8 cellular contexts compared by ENCODE assay signal in the genomic region with DNA sequence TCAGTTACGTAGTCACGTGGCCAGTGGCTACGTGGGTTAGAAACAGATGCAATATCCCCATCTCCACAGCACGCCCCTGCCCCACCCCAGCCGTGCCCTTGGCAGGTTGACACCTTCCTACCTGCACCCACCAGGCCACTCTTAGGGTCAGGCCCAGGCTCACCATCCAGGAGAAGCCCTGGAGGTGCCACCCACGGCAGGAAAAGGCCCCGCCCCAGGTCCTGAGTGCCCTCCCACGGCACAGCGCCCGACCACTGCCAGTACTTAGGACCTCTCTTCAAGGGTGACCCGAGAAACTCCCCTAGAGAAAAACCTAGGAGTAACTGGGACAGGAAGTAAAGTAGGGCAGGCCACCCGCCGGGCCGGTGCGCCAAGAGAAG. TPM values are rescaled to one million over a fixed set of nuclear protein-coding genes. Genes with fewer than 3 reads are reported as not detected.
DNase-seq lines count a peak whose midpoint lies in the region; ATAC-seq and TF ChIP-seq lines count a peak whose summit lies in the region.

No MANE protein-coding gene starts in this region.

- CTCF ChIA-PET in MCF 10A (lab: Yijun Ruan, JAX) = interaction anchor here (0.6 to 3.2 kb wide), 4 partner anchors 14 to 103 kb away, joined by 3 to 12 read pairs (median 6); partner anchors contain the start of genes ARF1 and GJC2

- peaks cover 32% of the 10 kb centered on the region for H3K4me1 Mint-ChIP-seq in MCF 10A (ENCODE audit: insufficient read depth, unreplicated experiment)
- peaks cover 38 to 42% of the 10 kb centered on the region in 2 donors for H3K4me1 Mint-ChIP-seq in natural killer cell

- peak overlapping the region; percentile 68 for H3K4me3 ChIP-seq in BE2C (ENCODE audit: low read depth, low read length)
- H3K4me3 ChIP-seq in HUES48 (ENCODE audit: low read depth, low read length) = peak overlapping the region; percentile 81

- BruUV-seq in MCF 10A (replicated peaks; lab: Mats Ljungman, UMichigan) = no TSS peak

- H3K36me3 ChIP-seq in BE2C (peaks cover 42% of the 10 kb centered on the region), HUES48 (ENCODE audit: control insufficient read depth, insufficient read depth, low read length) (peaks cover 54% of the 10 kb centered on the region)

- no peak overlapping the region for H3K27ac ChIP-seq in HUES48 (ENCODE audit: low read depth, low read length)

- H3K36me3 Mint-ChIP-seq in MCF 10A (ENCODE audit: insufficient read depth, unreplicated experiment) = peaks cover 77% of the 10 kb centered on the region
- H3K36me3 Mint-ChIP-seq in natural killer cell = no peaks in the 10 kb centered on the region

- H3K4me3 Mint-ChIP-seq in MCF 10A (ENCODE audit: unreplicated experiment) = peak overlapping the region; percentile 87
- peak overlapping the region; percentile 59 for H3K4me3 Mint-ChIP-seq in natural killer cell

- TF ChIP-seq CTCF in BE2C (IDR thresholded peaks at IDR 0.05; ENCODE audit: low read depth, low read length) = no peak
- no peak for TF ChIP-seq CTCF in MCF 10A (IDR thresholded peaks at IDR 0.05; ENCODE audit: unreplicated experiment)
- TF ChIP-seq CTCF in natural killer cell (IDR thresholded peaks at IDR 0.05) = no peak

- intact Hi-C loops in MCF 10A (cut with micrococcal nuclease) (loop anchor here (10.0 kb wide), 1 partner anchor 617 kb away; no protein-coding TSS in a partner anchor), natural killer cell (cut with micrococcal nuclease) (no loop called here)

- no peak overlapping the region for H3K9ac ChIP-seq in HUES48 (ENCODE audit: low read depth, low read length)

- POLR2A ChIA-PET in MCF 10A (lab: Yijun Ruan, JAX) = interaction anchor here (0.6 to 5.6 kb wide), 10 partner anchors 13 to 357 kb away, joined by 3 to 56 read pairs (median 6); partner anchors contain the start of gene ARF1

- ATAC-seq in natural killer cell (no peak), GM21619 (IDR thresholded peaks at IDR 0.05; ENCODE audit: unreplicated experiment) (no peak), GM18873 (IDR thresholded peaks at IDR 0.05; ENCODE audit: low FRiP score, unreplicated experiment) (no peak)
- ATAC-seq in activated CD4-positive, CD25-positive, alpha-beta regulatory T cell treated with anti-CD3 and anti-CD28 coated beads, Interleukin-2, amount 50 U/mL, for 24 hours = no peak

- no peaks in the 10 kb centered on the region for H3K27me3 ChIP-seq in BE2C
- H3K27me3 ChIP-seq in HUES48 (ENCODE audit: control insufficient read depth, insufficient read depth, low read length) = no peaks in the 10 kb centered on the region

- H3K9me3 Mint-ChIP-seq in MCF 10A (ENCODE audit: unreplicated experiment) (no peaks in the 10 kb centered on the region), natural killer cell (no peaks in the 10 kb centered on the region)

- no peak for DNase-seq in BE2C
- peak; percentile 30 for DNase-seq in MCF 10A (ENCODE audit: unreplicated experiment)
- DNase-seq in natural killer cell = no peak
- no peak for DNase-seq in epidermal melanocyte (ENCODE audit: insufficient read length, low spot score)

- peak overlapping the region; percentile 50 for H3K27ac Mint-ChIP-seq in MCF 10A (ENCODE audit: low read depth, unreplicated experiment)
- peak overlapping the region; percentile 68 to 96 for H3K27ac Mint-ChIP-seq in natural killer cell

- H3K4me1 ChIP-seq in BE2C = no peaks in the 10 kb centered on the region
- no peaks in the 10 kb centered on the region for H3K4me1 ChIP-seq in HUES48 (ENCODE audit: control insufficient read depth, insufficient read depth, low read length)

- H3K27me3 Mint-ChIP-seq in MCF 10A (ENCODE audit: insufficient read depth, unreplicated experiment) (no peaks in the 10 kb centered on the region), natural killer cell (ENCODE audit: low read depth in 2 of 2) (no peaks in the 10 kb centered on the region)

- H3K9me3 ChIP-seq in BE2C = no peaks in the 10 kb centered on the region
- no peaks in the 10 kb centered on the region for H3K9me3 ChIP-seq in HUES48 (ENCODE audit: control insufficient read depth, insufficient read depth, low read length)

RNA-seq across cellular contexts. Expression of gene C1orf35, which starts 1.5 kb away (rescaled TPM):
- 59.4 TPM for polyA plus RNA-seq in BE2C (2012; ENCODE audit: insufficient read depth, insufficient read length, low read depth)
- 48.9 and 49.2 TPM in 2 replicates for total RNA-seq in MCF 10A (2022)
- total RNA-seq in natural killer cell = 10 to 100 TPM; 18.9 to 21.6 (median 19.6) TPM

RNA-seq across cellular contexts. Expression of gene MRPL55, which starts 7.5 kb away (rescaled TPM):
- polyA plus RNA-seq in BE2C (2012; ENCODE audit: insufficient read depth, insufficient read length, low read depth) = 502 TPM
- total RNA-seq in MCF 10A (2022) (85.4 and 111 TPM in 2 replicates), natural killer cell (10 to 100 TPM; 50.0 to 70.6 (median 64.1) TPM)

RNA-seq across cellular contexts. Expression of gene ARF1, which starts 19.1 kb away (rescaled TPM):
- 1,294 TPM for polyA plus RNA-seq in BE2C (2012; ENCODE audit: insufficient read depth, insufficient read length, low read depth)
- total RNA-seq in MCF 10A (2022) (870 and 1,140 TPM in 2 replicates), natural killer cell (100 to 1,000 TPM; 368 to 427 (median 424) TPM)

RNA-seq across cellular contexts. Expression of gene GUK1, which starts 38.5 kb away (rescaled TPM):
- polyA plus RNA-seq in BE2C (2012; ENCODE audit: insufficient read depth, insufficient read length, low read depth) = 1,564 TPM
- total RNA-seq in MCF 10A (2022) = 495 and 510 TPM in 2 replicates
- total RNA-seq in natural killer cell = 100 to 1,000 TPM; 292 to 313 (median 308) TPM

RNA-seq across cellular contexts. Expression of gene GJC2, which starts 48.1 kb away (rescaled TPM):
- 3.7 TPM for polyA plus RNA-seq in BE2C (2012; ENCODE audit: insufficient read depth, insufficient read length, low read depth)
- total RNA-seq in MCF 10A (2022) (9.0 and 18.5 TPM in 2 replicates), natural killer cell (1 to 10 TPM; 1.0 to 2.2 (median 1.7) TPM)
